Comparison of ENCODE assay signal across 20 cellular contexts in the genomic region with DNA sequence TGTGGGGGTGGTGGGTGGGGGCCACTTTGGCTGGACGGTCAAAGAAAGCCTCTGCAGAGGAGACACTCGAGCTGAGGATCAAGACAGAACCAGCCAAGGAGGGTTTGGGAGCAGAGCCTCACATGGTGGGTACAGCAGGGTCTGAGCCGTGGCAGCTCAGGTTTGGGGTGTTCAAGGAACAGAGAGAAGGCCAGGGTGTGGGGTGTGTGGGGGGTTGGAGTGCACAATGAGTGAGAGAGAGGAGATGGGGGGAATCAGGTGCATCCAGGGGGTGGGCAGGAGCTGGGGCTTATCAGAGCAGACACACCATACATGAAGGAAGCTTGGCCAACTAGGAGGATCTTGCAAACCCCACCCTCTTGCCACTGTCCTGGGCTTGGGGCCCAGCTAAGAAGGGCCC.
"Had no signal": no experiment of that assay in that cellular context is flagged by ENCODE, and none has a peak within 500 bp of the region (broad histone marks: within the 10 kb centered on the region; RNA-seq: fewer than 3 reads in every experiment).

No MANE protein-coding gene starts in this region.

- H3K36me3 Mint-ChIP-seq: mesothelial cell of epicardium had no signal

- H3K27ac ChIP-seq: epithelial cell of prostate, esophagus squamous epithelium, gastroesophageal sphincter, heart left ventricle, left lung, lower lobe of right lung had no signal

- H3K27ac Mint-ChIP-seq: dendritic cell treated with granulocyte-macrophage colony-stimulating factor and Interleukin-4, amounts not matched to agents 40 ng/mL and 50 ng/mL, for 4 days; effector memory CD8-positive, alpha-beta T cell; endodermal cell; mesothelial cell of epicardium had no signal

- ATAC-seq: effector memory CD8-positive, alpha-beta T cell; esophagus mucosa; gastroesophageal sphincter; heart left ventricle; left cardiac atrium; left lung; left ventricle myocardium superior; lower lobe of right lung; mucosa of descending colon had no signal

- H3K4me3 ChIP-seq: esophagus squamous epithelium, gastroesophageal sphincter, heart left ventricle, left lung, lower lobe of right lung, mucosa of descending colon had no signal

- H3K4me3 Mint-ChIP-seq: dendritic cell treated with granulocyte-macrophage colony-stimulating factor and Interleukin-4, amounts not matched to agents 40 ng/mL and 50 ng/mL, for 4 days; effector memory CD8-positive, alpha-beta T cell; endodermal cell; mesothelial cell of epicardium had no signal

- H3K4me1 ChIP-seq: esophagus squamous epithelium, gastroesophageal sphincter, lower lobe of right lung had no signal

- H3K27me3 Mint-ChIP-seq: dendritic cell treated with granulocyte-macrophage colony-stimulating factor and Interleukin-4, amounts not matched to agents 40 ng/mL and 50 ng/mL, for 4 days had no signal

- DNase-seq: cortex of kidney; effector CD8-positive, alpha-beta T cell; effector memory CD8-positive, alpha-beta T cell; erythroblast; esophagus squamous epithelium; foreskin fibroblast; heart left ventricle; hippocampal formation; left cardiac atrium; left lung; left ventricle myocardium superior; lower lobe of right lung; mesenchymal stem cell; mucosa of descending colon had no signal

- H3K9me3 ChIP-seq: esophagus squamous epithelium, gastroesophageal sphincter, heart left ventricle, left lung, lower lobe of right lung, mucosa of descending colon had no signal

- H3K9me3 Mint-ChIP-seq: dendritic cell treated with granulocyte-macrophage colony-stimulating factor and Interleukin-4, amounts not matched to agents 40 ng/mL and 50 ng/mL, for 4 days; effector memory CD8-positive, alpha-beta T cell; endodermal cell; mesothelial cell of epicardium had no signal

- H3K36me3 ChIP-seq: esophagus squamous epithelium, gastroesophageal sphincter, heart left ventricle, left lung, lower lobe of right lung had no signal
